ENCODE assay signal across 15 cellular contexts in genomic region chrX:18884916-18885315, GRCh38.
DNase-seq lines count a peak whose midpoint lies in the region; ATAC-seq and TF ChIP-seq lines count a peak whose summit lies in the region.
"Had no signal": no experiment of that assay in that cellular context is flagged by ENCODE, and none has a peak within 500 bp of the region (broad histone marks: within the 10 kb centered on the region; RNA-seq: fewer than 3 reads in every experiment).

No MANE protein-coding gene starts in this region.

- no peaks in the 10 kb centered on the region for H3K36me3 Mint-ChIP-seq in activated CD4-positive, alpha-beta memory T cell treated with anti-CD3 and anti-CD28 coated beads for 36 hours
- H3K36me3 Mint-ChIP-seq in activated CD4-positive, alpha-beta memory T cell treated with anti-CD3 and anti-CD28 coated beads, Interleukin-2, amount 10 ng/mL, durations not matched to agents 7 days and 5 days (ENCODE audit: low read depth), result no peaks in the 10 kb centered on the region
- H3K36me3 Mint-ChIP-seq in T-cell, result no peaks in the 10 kb centered on the region
- H3K36me3 Mint-ChIP-seq: stimulated activated effector memory CD8-positive, alpha-beta T cell treated with anti-CD3 and anti-CD28 coated beads, Interleukin-12 subunit alpha, Interleukin-12 subunit beta, amount 100 ng/mL, for 72 hours had no signal

- no peaks in the 10 kb centered on the region for H3K36me3 ChIP-seq in thoracic aorta
- H3K36me3 ChIP-seq in stomach, result no peaks in the 10 kb centered on the region

- peaks cover 20% of the 10 kb centered on the region for H3K4me1 Mint-ChIP-seq in activated CD4-positive, alpha-beta memory T cell treated with anti-CD3 and anti-CD28 coated beads for 36 hours (ENCODE audit: low read depth)
- peaks cover 23% of the 10 kb centered on the region for H3K4me1 Mint-ChIP-seq in activated CD4-positive, alpha-beta memory T cell treated with anti-CD3 and anti-CD28 coated beads, Interleukin-2, amount 10 ng/mL, durations not matched to agents 7 days and 5 days
- peaks cover 26 to 35% (median 29%) of the 10 kb centered on the region in 3 donors for H3K4me1 Mint-ChIP-seq in T-cell

- ATAC-seq in T-cell (replicated peaks in 1 of 4), result no peak
- ATAC-seq in left ventricle myocardium superior, result peak; percentile 15
- ATAC-seq in thoracic aorta (ENCODE audit: insufficient number of reproducible peaks, low FRiP score, low read depth), result no peak

- WGBS in stomach, 5 donors, result 35 to 81% (median 65%) methylated on average over 3 to 4 of the region's 4 CpGs

- H3K27me3 ChIP-seq in thoracic aorta (replicated peaks; ENCODE audit: insufficient read depth), result no peaks in the 10 kb centered on the region
- peaks cover 0 to 4% (median 0%) of the 10 kb centered on the region in 3 donors for H3K27me3 ChIP-seq in stomach

- H3K27ac ChIP-seq in thoracic aorta (peak overlapping the region; percentile 92 to 95), stomach (no peak overlapping the region)

- CTCF ChIA-PET in activated CD4-positive, alpha-beta memory T cell treated with anti-CD3 and anti-CD28 coated beads for 36 hours (lab: Charles Lee), result no interaction called here
- CTCF ChIA-PET in activated CD4-positive, alpha-beta memory T cell treated with anti-CD3 and anti-CD28 coated beads, Interleukin-2, amount 10 ng/mL, durations not matched to agents 7 days and 5 days (lab: Charles Lee), result interaction anchor here (0.6 kb wide), 1 partner anchor 425 kb away, joined by 3 read pairs; no protein-coding TSS in a partner anchor
- CTCF ChIA-PET in T-cell (lab: Charles Lee), result no interaction called here

- intact Hi-C loops in activated CD4-positive, alpha-beta memory T cell treated with anti-CD3 and anti-CD28 coated beads for 36 hours (cut with micrococcal nuclease), result loop anchor here (5.0 kb wide), 2 partner anchors 213 to 458 kb away; partner anchors contain the start of genes CDKL5 and RS1
- intact Hi-C loops in left ventricle myocardium superior (cut with micrococcal nuclease) (no loop called here), stomach (cut with DNase I; ENCODE audit: low total_unique reads) (no loop called here)

- no peak for TF ChIP-seq EP300 in stomach (IDR thresholded peaks at IDR 0.05)

- no peaks in the 10 kb centered on the region for H3K9me3 Mint-ChIP-seq in activated CD4-positive, alpha-beta memory T cell treated with anti-CD3 and anti-CD28 coated beads for 36 hours
- no peaks in the 10 kb centered on the region for H3K9me3 Mint-ChIP-seq in activated CD4-positive, alpha-beta memory T cell treated with anti-CD3 and anti-CD28 coated beads, Interleukin-2, amount 10 ng/mL, durations not matched to agents 7 days and 5 days
- peaks cover 0 to 4% (median 0%) of the 10 kb centered on the region in 3 donors for H3K9me3 Mint-ChIP-seq in T-cell

- H3K4me3 Mint-ChIP-seq in activated CD4-positive, alpha-beta memory T cell treated with anti-CD3 and anti-CD28 coated beads for 36 hours, result no peak overlapping the region
- H3K4me3 Mint-ChIP-seq in activated CD4-positive, alpha-beta memory T cell treated with anti-CD3 and anti-CD28 coated beads, Interleukin-2, amount 10 ng/mL, durations not matched to agents 7 days and 5 days, result no peak overlapping the region
- peak overlapping the region in 1 of 3 donors; percentile 81 for H3K4me3 Mint-ChIP-seq in T-cell
- H3K4me3 Mint-ChIP-seq: neural crest cell had no signal

- H3K27me3 Mint-ChIP-seq in activated CD4-positive, alpha-beta memory T cell treated with anti-CD3 and anti-CD28 coated beads for 36 hours, result no peaks in the 10 kb centered on the region
- no peaks in the 10 kb centered on the region for H3K27me3 Mint-ChIP-seq in activated CD4-positive, alpha-beta memory T cell treated with anti-CD3 and anti-CD28 coated beads, Interleukin-2, amount 10 ng/mL, durations not matched to agents 7 days and 5 days
- peaks cover 0 to 4% of the 10 kb centered on the region in 2 donors for H3K27me3 Mint-ChIP-seq in T-cell

- H3K4me3 ChIP-seq in thoracic aorta (no peak overlapping the region), stomach (no peak overlapping the region)

- POLR2A ChIA-PET in activated CD4-positive, alpha-beta memory T cell treated with anti-CD3 and anti-CD28 coated beads for 36 hours (lab: Charles Lee), result no interaction called here
- POLR2A ChIA-PET in activated CD4-positive, alpha-beta memory T cell treated with anti-CD3 and anti-CD28 coated beads, Interleukin-2, amount 10 ng/mL, durations not matched to agents 7 days and 5 days (lab: Charles Lee), result no interaction called here
- POLR2A ChIA-PET in T-cell (lab: Charles Lee), result no interaction called here

- H3K4me1 ChIP-seq in thoracic aorta (ENCODE audit: control insufficient read depth in 1 of 2, low read depth in 2 of 2), result peaks cover 14 to 53% of the 10 kb centered on the region in 2 donors
- H3K4me1 ChIP-seq in stomach, result peaks cover 11 to 29% (median 21%) of the 10 kb centered on the region in 4 donors

- H3K27ac Mint-ChIP-seq in activated CD4-positive, alpha-beta memory T cell treated with anti-CD3 and anti-CD28 coated beads for 36 hours, result peak overlapping the region; percentile 89
- no peak overlapping the region for H3K27ac Mint-ChIP-seq in activated CD4-positive, alpha-beta memory T cell treated with anti-CD3 and anti-CD28 coated beads, Interleukin-2, amount 10 ng/mL, durations not matched to agents 7 days and 5 days
- peak overlapping the region; percentile 92 to 95 for H3K27ac Mint-ChIP-seq in T-cell

- TF ChIP-seq CTCF in thoracic aorta (IDR thresholded peaks at IDR 0.05), result no peak
- no peak for TF ChIP-seq CTCF in stomach (IDR thresholded peaks at IDR 0.05)

- no peak for TF ChIP-seq POLR2A in stomach (IDR thresholded peaks at IDR 0.05)

- H3K9me3 ChIP-seq in thoracic aorta (no peaks in the 10 kb centered on the region), stomach (peaks cover 0 to 6% (median 2%) of the 10 kb centered on the region in 4 donors)

- no peak for DNase-seq in activated CD4-positive, alpha-beta memory T cell treated with anti-CD3 and anti-CD28 coated beads for 36 hours
- DNase-seq in activated CD4-positive, alpha-beta memory T cell treated with anti-CD3 and anti-CD28 coated beads, Interleukin-2, amount 10 ng/mL, durations not matched to agents 7 days and 5 days, result no peak
- DNase-seq in T-cell (no peak), left ventricle myocardium superior (no peak), thoracic aorta (ENCODE audit: low spot score) (no peak), stomach (no peak), HuH-7 (ENCODE audit: low spot score) (no peak)
- no peak for DNase-seq in stimulated activated CD4-positive, alpha-beta T cell treated with anti-CD3 and anti-CD28 coated beads, Interleukin-15, amount 100 ng/mL, for 24 hours
- DNase-seq: ACHN, amniotic stem cell, NCI-H1105 treated with DMSO at 0.1 percent for 48 hours, NCI-H345, SW 1271 had no signal

Comparison
In these comparisons a context has a peak if more than half of its experiments do, and no peak if none do; other contexts are left out.
1. H3K27ac ChIP-seq: peak in thoracic aorta (2 of 2); none in stomach (0 of 5).